Comparison of ENCODE assay signal across 1 cellular context in the genomic region with DNA sequence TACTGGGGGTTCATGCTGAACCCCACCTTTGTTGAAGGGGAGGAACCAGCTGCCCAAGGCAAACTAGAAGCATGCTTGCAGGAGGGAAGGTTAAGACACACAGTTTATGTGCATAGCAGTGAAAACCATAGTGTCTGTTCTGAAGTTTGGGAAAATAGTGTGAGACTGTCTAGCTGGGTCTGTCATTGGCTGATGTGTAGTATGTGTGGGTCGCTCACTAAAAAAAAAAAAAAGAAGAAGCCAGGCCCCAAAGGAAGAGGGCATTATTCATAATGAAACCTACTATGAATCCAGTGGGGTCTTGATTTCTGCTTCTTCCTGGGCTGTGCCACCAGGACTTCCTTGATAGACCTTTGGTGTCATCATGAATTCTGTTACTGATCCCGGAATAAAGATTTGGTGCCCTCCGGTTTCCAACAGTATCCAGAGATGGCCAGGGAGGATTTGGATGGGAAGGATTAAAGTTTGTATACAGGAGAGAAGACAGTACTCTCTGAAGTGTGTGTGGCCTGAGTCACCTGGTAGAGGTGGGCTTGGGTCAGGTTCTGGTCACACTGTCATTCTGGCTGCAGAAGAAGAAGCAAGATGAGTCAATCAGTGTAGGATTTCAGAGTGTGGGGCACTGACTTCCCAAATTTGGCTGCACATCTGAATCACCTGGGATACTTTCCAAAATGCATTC.
TF ChIP-seq lines count a peak whose summit lies in the region.

No MANE protein-coding gene starts in this region.

TF ChIP-seq in SK-N-SH treated with all-trans-retinoic acid at 6 μM for 48 hours, 23 proteins besides CTCF, POLR2A, EP300 and RAD21 (continued from another document):
- TF ChIP-seq, protein P1, sequence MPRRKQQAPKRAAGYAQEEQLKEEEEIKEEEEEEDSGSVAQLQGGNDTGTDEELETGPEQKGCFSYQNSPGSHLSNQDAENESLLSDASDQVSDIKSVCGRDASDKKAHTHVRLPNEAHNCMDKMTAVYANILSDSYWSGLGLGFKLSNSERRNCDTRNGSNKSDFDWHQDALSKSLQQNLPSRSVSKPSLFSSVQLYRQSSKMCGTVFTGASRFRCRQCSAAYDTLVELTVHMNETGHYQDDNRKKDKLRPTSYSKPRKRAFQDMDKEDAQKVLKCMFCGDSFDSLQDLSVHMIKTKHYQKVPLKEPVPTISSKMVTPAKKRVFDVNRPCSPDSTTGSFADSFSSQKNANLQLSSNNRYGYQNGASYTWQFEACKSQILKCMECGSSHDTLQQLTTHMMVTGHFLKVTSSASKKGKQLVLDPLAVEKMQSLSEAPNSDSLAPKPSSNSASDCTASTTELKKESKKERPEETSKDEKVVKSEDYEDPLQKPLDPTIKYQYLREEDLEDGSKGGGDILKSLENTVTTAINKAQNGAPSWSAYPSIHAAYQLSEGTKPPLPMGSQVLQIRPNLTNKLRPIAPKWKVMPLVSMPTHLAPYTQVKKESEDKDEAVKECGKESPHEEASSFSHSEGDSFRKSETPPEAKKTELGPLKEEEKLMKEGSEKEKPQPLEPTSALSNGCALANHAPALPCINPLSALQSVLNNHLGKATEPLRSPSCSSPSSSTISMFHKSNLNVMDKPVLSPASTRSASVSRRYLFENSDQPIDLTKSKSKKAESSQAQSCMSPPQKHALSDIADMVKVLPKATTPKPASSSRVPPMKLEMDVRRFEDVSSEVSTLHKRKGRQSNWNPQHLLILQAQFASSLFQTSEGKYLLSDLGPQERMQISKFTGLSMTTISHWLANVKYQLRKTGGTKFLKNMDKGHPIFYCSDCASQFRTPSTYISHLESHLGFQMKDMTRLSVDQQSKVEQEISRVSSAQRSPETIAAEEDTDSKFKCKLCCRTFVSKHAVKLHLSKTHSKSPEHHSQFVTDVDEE (CRISPR knock-in tag; IDR thresholded peaks at IDR 0.05): no peak
- TF ChIP-seq RARB (CRISPR knock-in tag; IDR thresholded peaks at IDR 0.05): no peak
- TF ChIP-seq, protein P2, sequence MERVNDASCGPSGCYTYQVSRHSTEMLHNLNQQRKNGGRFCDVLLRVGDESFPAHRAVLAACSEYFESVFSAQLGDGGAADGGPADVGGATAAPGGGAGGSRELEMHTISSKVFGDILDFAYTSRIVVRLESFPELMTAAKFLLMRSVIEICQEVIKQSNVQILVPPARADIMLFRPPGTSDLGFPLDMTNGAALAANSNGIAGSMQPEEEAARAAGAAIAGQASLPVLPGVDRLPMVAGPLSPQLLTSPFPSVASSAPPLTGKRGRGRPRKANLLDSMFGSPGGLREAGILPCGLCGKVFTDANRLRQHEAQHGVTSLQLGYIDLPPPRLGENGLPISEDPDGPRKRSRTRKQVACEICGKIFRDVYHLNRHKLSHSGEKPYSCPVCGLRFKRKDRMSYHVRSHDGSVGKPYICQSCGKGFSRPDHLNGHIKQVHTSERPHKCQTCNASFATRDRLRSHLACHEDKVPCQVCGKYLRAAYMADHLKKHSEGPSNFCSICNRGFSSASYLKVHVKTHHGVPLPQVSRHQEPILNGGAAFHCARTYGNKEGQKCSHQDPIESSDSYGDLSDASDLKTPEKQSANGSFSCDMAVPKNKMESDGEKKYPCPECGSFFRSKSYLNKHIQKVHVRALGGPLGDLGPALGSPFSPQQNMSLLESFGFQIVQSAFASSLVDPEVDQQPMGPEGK (CRISPR knock-in tag; IDR thresholded peaks at IDR 0.05; ENCODE audit: borderline replicate concordance): no peak
- TF ChIP-seq ZFP3 (CRISPR knock-in tag; IDR thresholded peaks at IDR 0.05): no peak
- no peak for TF ChIP-seq ZC3H10 (CRISPR knock-in tag; IDR thresholded peaks at IDR 0.05)
- TF ChIP-seq BACH2 (CRISPR knock-in tag; IDR thresholded peaks at IDR 0.05; ENCODE audit: borderline replicate concordance): no peak
- TF ChIP-seq CSDC2 (CRISPR knock-in tag; IDR thresholded peaks at IDR 0.05): no peak
